Comparison of ENCODE assay signal across 8 cellular contexts in genomic region chr3:179348325-179349013, GRCh38. TPM values are rescaled to one million over a fixed set of nuclear protein-coding genes. Genes with fewer than 3 reads are reported as not detected.
A peak's percentile ranks its signal among the peaks of the same experiment; 100 is the strongest.
DNase-seq lines count a peak whose midpoint lies in the region; ATAC-seq and TF ChIP-seq lines count a peak whose summit lies in the region.

No MANE protein-coding gene starts in this region.

- TF ChIP-seq CTCF in CD8-positive, alpha-beta T cell (IDR thresholded peaks at IDR 0.05): no peak

- H3K4me1 ChIP-seq in CD8-positive, alpha-beta T cell (ENCODE audit: insufficient read depth, low read length): peaks cover 6% of the 10 kb centered on the region
- peaks cover 5 to 19% (median 17%) of the 10 kb centered on the region in 5 donors for H3K4me1 ChIP-seq in subcutaneous abdominal adipose tissue (ENCODE audit: control insufficient read depth in 5 of 5, insufficient read depth in 5 of 5, low read length in 5 of 5)

- no peaks in the 10 kb centered on the region for H3K27me3 Mint-ChIP-seq in CD8-positive, alpha-beta T cell (ENCODE audit: low read depth)
- no peaks in the 10 kb centered on the region for H3K27me3 Mint-ChIP-seq in activated CD4-positive, alpha-beta memory T cell treated with anti-CD3 and anti-CD28 coated beads for 36 hours

- H3K4me1 Mint-ChIP-seq in CD8-positive, alpha-beta T cell (ENCODE audit: low read depth): peaks cover 37% of the 10 kb centered on the region
- H3K4me1 Mint-ChIP-seq in activated CD4-positive, alpha-beta memory T cell treated with anti-CD3 and anti-CD28 coated beads for 36 hours (ENCODE audit: low read depth): peaks cover 23% of the 10 kb centered on the region

- H3K27ac Mint-ChIP-seq in CD8-positive, alpha-beta T cell: peak overlapping the region; percentile 99
- peak overlapping the region; percentile 69 for H3K27ac Mint-ChIP-seq in activated CD4-positive, alpha-beta memory T cell treated with anti-CD3 and anti-CD28 coated beads for 36 hours

- peak overlapping the region; percentile 68 for H3K27ac ChIP-seq in CD8-positive, alpha-beta T cell (ENCODE audit: low read depth, low read length)
- peak overlapping the region; percentile 79 for H3K27ac ChIP-seq in subcutaneous abdominal adipose tissue (ENCODE audit: low read depth, low read length)

- POLR2A ChIA-PET in CD8-positive, alpha-beta T cell (lab: Charles Lee): interaction anchor here (1.5 to 3.0 kb wide), 3 partner anchors 25 to 200 kb away, joined by 4 to 16 read pairs (median 12); partner anchors contain the start of genes PIK3CA and ZNF639
- POLR2A ChIA-PET in activated CD4-positive, alpha-beta memory T cell treated with anti-CD3 and anti-CD28 coated beads for 36 hours (lab: Charles Lee): interaction anchor here (1.0 kb wide), 1 partner anchor 25 kb away, joined by 11 read pairs; the partner anchor contains the start of gene ZNF639

- no peaks in the 10 kb centered on the region for H3K27me3 ChIP-seq in CD8-positive, alpha-beta T cell (ENCODE audit: insufficient read depth, low read length)
- H3K27me3 ChIP-seq in subcutaneous abdominal adipose tissue (ENCODE audit: control insufficient read depth in 5 of 5, insufficient read depth in 4 of 5, low read length in 5 of 5): no peaks in the 10 kb centered on the region

- no peaks in the 10 kb centered on the region for H3K9me3 ChIP-seq in CD8-positive, alpha-beta T cell (ENCODE audit: low read length)
- H3K9me3 ChIP-seq in iPS-18c (ENCODE audit: control insufficient read depth, insufficient read depth, low read length): no peaks in the 10 kb centered on the region
- H3K9me3 ChIP-seq in subcutaneous abdominal adipose tissue (ENCODE audit: control insufficient read depth in 5 of 5, low read length in 5 of 5): no peaks in the 10 kb centered on the region

- no peak for ATAC-seq in CD8-positive, alpha-beta T cell
- ATAC-seq in GM19395 (IDR thresholded peaks at IDR 0.05; ENCODE audit: unreplicated experiment) (peak; percentile 56), HG03457 (IDR thresholded peaks at IDR 0.05; ENCODE audit: unreplicated experiment) (peak; percentile 65)

- peak overlapping the region; percentile 59 to 84 (median 74) for H3K9ac ChIP-seq in subcutaneous abdominal adipose tissue (ENCODE audit: low read length in 5 of 5)

- DNase-seq in CD8-positive, alpha-beta T cell: no peak
- no peak for DNase-seq in activated CD4-positive, alpha-beta memory T cell treated with anti-CD3 and anti-CD28 coated beads for 36 hours
- DNase-seq in AG08396 (ENCODE audit: low spot score): no peak
- no peak for DNase-seq in stimulated activated CD4-positive, alpha-beta T cell treated with anti-CD3 and anti-CD28 coated beads, Interleukin-4, amount 100 ng/mL, for 1 hour

- no peaks in the 10 kb centered on the region for H3K9me3 Mint-ChIP-seq in CD8-positive, alpha-beta T cell
- no peaks in the 10 kb centered on the region for H3K9me3 Mint-ChIP-seq in activated CD4-positive, alpha-beta memory T cell treated with anti-CD3 and anti-CD28 coated beads for 36 hours

- CTCF ChIA-PET in CD8-positive, alpha-beta T cell (lab: Charles Lee): interaction anchor here (1.3 kb wide), 1 partner anchor 33 kb away, joined by 4 read pairs; no protein-coding TSS in a partner anchor
- CTCF ChIA-PET in activated CD4-positive, alpha-beta memory T cell treated with anti-CD3 and anti-CD28 coated beads for 36 hours (lab: Charles Lee): no interaction called here

- intact Hi-C loops in CD8-positive, alpha-beta T cell (cut with DNase I, micrococcal nuclease): loop anchor here (5.0 to 10.0 kb wide), 3 partner anchors 214 to 1636 kb away; partner anchors contain the start of genes ACTL6A (in 1 of the 2), DNAJC19 (in 1 of the 2) and FXR1 (in 1 of the 2)
- intact Hi-C loops in activated CD4-positive, alpha-beta memory T cell treated with anti-CD3 and anti-CD28 coated beads for 36 hours (cut with micrococcal nuclease): no loop called here

- peaks cover 35% of the 10 kb centered on the region for H3K36me3 Mint-ChIP-seq in CD8-positive, alpha-beta T cell
- H3K36me3 Mint-ChIP-seq in activated CD4-positive, alpha-beta memory T cell treated with anti-CD3 and anti-CD28 coated beads for 36 hours: peaks cover 19% of the 10 kb centered on the region

- H3K4me3 Mint-ChIP-seq in CD8-positive, alpha-beta T cell: peak overlapping the region; percentile 100
- peak overlapping the region; percentile 98 for H3K4me3 Mint-ChIP-seq in activated CD4-positive, alpha-beta memory T cell treated with anti-CD3 and anti-CD28 coated beads for 36 hours

- peaks cover 14% of the 10 kb centered on the region for H3K36me3 ChIP-seq in CD8-positive, alpha-beta T cell (ENCODE audit: insufficient read depth, low read length)
- H3K36me3 ChIP-seq in subcutaneous abdominal adipose tissue (ENCODE audit: control insufficient read depth in 5 of 5, insufficient read depth in 5 of 5, low read length in 5 of 5): peaks cover 8 to 25% (median 17%) of the 10 kb centered on the region in 5 donors

- H3K4me3 ChIP-seq in CD8-positive, alpha-beta T cell (ENCODE audit: low read depth, low read length): peak overlapping the region; percentile 89
- H3K4me3 ChIP-seq in iPS-18c (ENCODE audit: insufficient read depth, low read depth, low read length) (peak overlapping the region; percentile 85), subcutaneous abdominal adipose tissue (ENCODE audit: low read depth in 1 of 5, low read length in 5 of 5) (peak overlapping the region; percentile 75 to 92 (median 88))

RNA-seq across cellular contexts. Expression of gene MFN1, which starts 1.0 kb away (rescaled TPM):
- 10 to 100 TPM; 21.9 to 26.7 TPM for total RNA-seq in CD8-positive, alpha-beta T cell
- 10 to 100 TPM; 31.1 to 31.3 TPM for total RNA-seq in activated CD4-positive, alpha-beta memory T cell treated with anti-CD3 and anti-CD28 coated beads for 36 hours

RNA-seq across cellular contexts. Expression of gene ZNF639, which starts 25.6 kb away (rescaled TPM):
- total RNA-seq in CD8-positive, alpha-beta T cell: 100 to 1,000 TPM; 103 to 112 TPM
- 10 to 100 TPM; 23.5 to 25.0 TPM for total RNA-seq in activated CD4-positive, alpha-beta memory T cell treated with anti-CD3 and anti-CD28 coated beads for 36 hours
